Comparison of ENCODE assay signal across 11 cellular contexts in the genomic region with DNA sequence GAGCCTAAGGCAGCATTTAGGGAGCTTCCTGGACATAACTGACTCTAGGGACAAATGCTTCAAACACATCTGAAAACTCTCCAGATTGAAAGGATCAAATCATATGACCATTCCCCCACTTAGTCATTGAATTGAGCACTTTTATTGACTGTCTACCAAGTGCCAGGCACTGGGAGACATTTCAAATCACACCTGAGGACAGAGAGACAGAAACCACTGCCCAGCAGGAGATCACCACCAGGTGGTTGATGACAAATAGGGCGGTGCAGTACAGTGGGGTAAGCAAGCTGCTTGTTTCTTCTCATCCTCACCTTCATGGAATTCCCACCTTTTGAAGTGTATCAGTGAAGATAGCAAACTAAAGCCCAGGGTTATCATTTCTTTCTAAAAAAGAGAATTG. TPM values are rescaled to one million over a fixed set of nuclear protein-coding genes. Genes with fewer than 3 reads are reported as not detected.
DNase-seq lines count a peak whose midpoint lies in the region; ATAC-seq and TF ChIP-seq lines count a peak whose summit lies in the region.
"Had no signal": no experiment of that assay in that cellular context is flagged by ENCODE, and none has a peak within 500 bp of the region (broad histone marks: within the 10 kb centered on the region; RNA-seq: fewer than 3 reads in every experiment).

No MANE protein-coding gene starts in this region.

- peak overlapping the region; percentile 85 for H3K9ac ChIP-seq in OCI-LY1 (ENCODE audit: low read length)

- no peak for TF ChIP-seq EP300 in tibial nerve (IDR thresholded peaks at IDR 0.05)

- no peak for DNase-seq in activated T-cell treated with anti-CD3 and anti-CD28 coated beads, Interleukin-2, amount 50 U/mL, for 24 hours
- DNase-seq in activated T-cell treated with anti-CD3 and anti-CD28 coated beads for 4 hours (no peak), tibial nerve (ENCODE audit: low spot score in 2 of 2) (no peak), germinal center (ENCODE audit: low spot score) (no peak), Right ventricle myocardium superior (no peak), iPS-NIHi11 (ENCODE audit: low spot score) (no peak)
- peak in 2 of 3 donors; percentile 47 to 48 for DNase-seq in effector memory CD4-positive, alpha-beta T cell
- DNase-seq: activated CD8-positive, alpha-beta memory T cell treated with anti-CD3 and anti-CD28 coated beads, Interleukin-2, amount 50 U/mL, for 48 hours; HFFc6; sigmoid colon had no signal

- TF ChIP-seq POLR2A in tibial nerve (IDR thresholded peaks at IDR 0.05): no peak

- 85 to 93% methylated on average over 1 of the region's 1 CpG for WGBS in tibial nerve, 2 donors

- no peak overlapping the region for H2AFZ ChIP-seq in OCI-LY1 (ENCODE audit: low read length)

- peak overlapping the region; percentile 71 for H3K4me2 ChIP-seq in OCI-LY1 (ENCODE audit: low read length)

- H3K4me3 ChIP-seq in OCI-LY1 (ENCODE audit: low read depth, low read length, poor library complexity, severe bottlenecking) (peak overlapping the region; percentile 17), tibial nerve (no peak overlapping the region)
- no peak overlapping the region for H3K4me3 ChIP-seq in effector memory CD4-positive, alpha-beta T cell (ENCODE audit: insufficient read depth, low read depth, low read length, poor library complexity, severe bottlenecking)
- H3K4me3 ChIP-seq: sigmoid colon had no signal

- no peaks in the 10 kb centered on the region for H3K36me3 Mint-ChIP-seq in activated T-cell treated with anti-CD3 and anti-CD28 coated beads, Interleukin-2, amount 50 U/mL, for 24 hours (ENCODE audit: low read depth)

- peaks cover 93% of the 10 kb centered on the region for H3K4me1 Mint-ChIP-seq in activated T-cell treated with anti-CD3 and anti-CD28 coated beads, Interleukin-2, amount 50 U/mL, for 24 hours (ENCODE audit: low read depth)

- H3K27me3 ChIP-seq in OCI-LY1 (ENCODE audit: insufficient read depth, low read length) (no peaks in the 10 kb centered on the region), tibial nerve (no peaks in the 10 kb centered on the region)
- H3K27me3 ChIP-seq in effector memory CD4-positive, alpha-beta T cell (replicated peaks; ENCODE audit: control insufficient read depth, insufficient read depth, low read length, poor library complexity, severe bottlenecking): no peaks in the 10 kb centered on the region
- H3K27me3 ChIP-seq: sigmoid colon had no signal

- peak overlapping the region; percentile 56 for H3K27ac Mint-ChIP-seq in activated T-cell treated with anti-CD3 and anti-CD28 coated beads, Interleukin-2, amount 50 U/mL, for 24 hours
- H3K27ac Mint-ChIP-seq: HFFc6 had no signal

- H3K9me3 ChIP-seq in OCI-LY1 (ENCODE audit: low read length) (no peaks in the 10 kb centered on the region), tibial nerve (no peaks in the 10 kb centered on the region)
- no peaks in the 10 kb centered on the region for H3K9me3 ChIP-seq in effector memory CD4-positive, alpha-beta T cell (ENCODE audit: control insufficient read depth, low read length)
- H3K9me3 ChIP-seq: sigmoid colon had no signal

- H3K9me3 Mint-ChIP-seq in activated T-cell treated with anti-CD3 and anti-CD28 coated beads, Interleukin-2, amount 50 U/mL, for 24 hours: no peaks in the 10 kb centered on the region
- H3K9me3 Mint-ChIP-seq: HFFc6 had no signal

- H3K4me1 ChIP-seq in OCI-LY1 (ENCODE audit: insufficient read depth, low read length, severe bottlenecking) (peaks cover 100% of the 10 kb centered on the region), tibial nerve (peaks cover 0 to 56% (median 13%) of the 10 kb centered on the region in 4 donors)
- H3K4me1 ChIP-seq in effector memory CD4-positive, alpha-beta T cell (ENCODE audit: control insufficient read depth, insufficient read depth, low read length, poor library complexity, severe bottlenecking): peaks cover 82% of the 10 kb centered on the region
- H3K4me1 ChIP-seq: sigmoid colon had no signal

- no peaks in the 10 kb centered on the region for H3K79me2 ChIP-seq in OCI-LY1 (ENCODE audit: insufficient read depth, low read length)

- H3K27me3 Mint-ChIP-seq in activated T-cell treated with anti-CD3 and anti-CD28 coated beads, Interleukin-2, amount 50 U/mL, for 24 hours: peaks cover 19% of the 10 kb centered on the region

- TF ChIP-seq CTCF in OCI-LY1 (IDR thresholded peaks at IDR 0.05; ENCODE audit: low read length): peak; percentile 24; the same call in 1 of the 2 replicates
- no peak for TF ChIP-seq CTCF in tibial nerve (IDR thresholded peaks at IDR 0.05)

- peaks cover 18% of the 10 kb centered on the region for H3F3A ChIP-seq in OCI-LY1 (ENCODE audit: insufficient read depth, low read length)

- ATAC-seq in Right ventricle myocardium superior (ENCODE audit: poor library complexity): no peak

- H3K4me3 Mint-ChIP-seq in activated T-cell treated with anti-CD3 and anti-CD28 coated beads, Interleukin-2, amount 50 U/mL, for 24 hours: peak overlapping the region; percentile 25
- H3K4me3 Mint-ChIP-seq: HFFc6 had no signal

- intact Hi-C loops in Right ventricle myocardium superior (cut with DNase I): no loop called here

- no peaks in the 10 kb centered on the region for H3K36me3 ChIP-seq in OCI-LY1 (ENCODE audit: insufficient read depth, low read length)
- no peaks in the 10 kb centered on the region for H3K36me3 ChIP-seq in effector memory CD4-positive, alpha-beta T cell (ENCODE audit: control insufficient read depth, insufficient read depth, low read length)
- no peaks in the 10 kb centered on the region for H3K36me3 ChIP-seq in tibial nerve
- H3K36me3 ChIP-seq: sigmoid colon had no signal

- H4K20me1 ChIP-seq in OCI-LY1 (ENCODE audit: insufficient read depth, low read length): no peaks in the 10 kb centered on the region

- no peaks in the 10 kb centered on the region for H3K9me2 ChIP-seq in OCI-LY1 (ENCODE audit: low read depth, low read length)

- H3K27ac ChIP-seq in OCI-LY1 (ENCODE audit: low read depth, low read length, poor library complexity, severe bottlenecking) (peak overlapping the region; percentile 100), tibial nerve (peak overlapping the region; percentile 56 to 87 (median 71))
- peak overlapping the region; percentile 94 for H3K27ac ChIP-seq in effector memory CD4-positive, alpha-beta T cell (ENCODE audit: insufficient read depth, low read length, poor library complexity, severe bottlenecking)

RNA-seq across cellular contexts. Expression of a gene that starts 19.0 kb away (rescaled TPM):
- 10 to 100 TPM; 21.3 to 38.5 (median 31.9) TPM for total RNA-seq in tibial nerve
- total RNA-seq in Right ventricle myocardium superior: 2.0 TPM
- total RNA-seq: HFFc6 had no signal

Comparison
In these comparisons a context has a peak if more than half of its experiments do, and no peak if none do; other contexts are left out.
1. DNase-seq: peak in effector memory CD4-positive, alpha-beta T cell (2 of 3); none in activated T-cell treated with anti-CD3 and anti-CD28 coated beads, Interleukin-2, amount 50 U/mL, for 24 hours (single experiment), activated T-cell treated with anti-CD3 and anti-CD28 coated beads for 4 hours (single experiment), tibial nerve (0 of 2), germinal center (single experiment), Right ventricle myocardium superior (single experiment) and iPS-NIHi11 (single experiment).
2. Peak in every context shown above with its lines, with median percentiles within 50 percentile points of each other: H3K27ac ChIP-seq.